In genomic region chr7:33129806-33130153, GRCh38 we compare ENCODE assay signal across 8 cellular contexts. TPM values are rescaled to one million over a fixed set of nuclear protein-coding genes. Genes with fewer than 3 reads are reported as not detected.
A peak's percentile ranks its signal among the peaks of the same experiment; 100 is the strongest.
DNase-seq lines count a peak whose midpoint lies in the region; ATAC-seq, FAIRE-seq and TF ChIP-seq lines count a peak whose summit lies in the region.

No MANE protein-coding gene starts in this region.

- peak overlapping the region; percentile 89 for H3K4me2 ChIP-seq in astrocyte (ENCODE audit: low read length)

- H3K27ac ChIP-seq in astrocyte (ENCODE audit: low read depth, low read length) = peak overlapping the region; percentile 78
- H3K27ac ChIP-seq in kidney (ENCODE audit: low read depth in 2 of 2, low read length in 2 of 2) = peak overlapping the region in 1 of 2 donors; percentile 91

- no peak for FAIRE-seq in astrocyte (lab: Jason Lieb, UNC)
- no peak for FAIRE-seq in kidney (lab: Jason Lieb, UNC)

- H3K36me3 ChIP-seq in BE2C (no peaks in the 10 kb centered on the region), astrocyte (ENCODE audit: insufficient read depth, low read length) (no peaks in the 10 kb centered on the region), kidney (ENCODE audit: control insufficient read depth in 1 of 2, insufficient read depth in 2 of 2, low read length in 2 of 2) (no peaks in the 10 kb centered on the region)

- ATAC-seq in HG03354 (IDR thresholded peaks at IDR 0.05; ENCODE audit: poor library complexity, severe bottlenecking, unreplicated experiment) (peak; percentile 3), HG02610 (IDR thresholded peaks at IDR 0.05; ENCODE audit: unreplicated experiment) (no peak)

- peak overlapping the region; percentile 98 for H2AFZ ChIP-seq in astrocyte (ENCODE audit: low read depth, low read length)

- H3K9ac ChIP-seq in astrocyte (ENCODE audit: low read length) = peak overlapping the region; percentile 81
- peak overlapping the region; percentile 37 to 79 for H3K9ac ChIP-seq in kidney (ENCODE audit: low read length in 2 of 2)

- in situ Hi-C loops in ACHN (cut with HindIII; ENCODE audit: low pct_ligation_motif_present, low pct_unique_long_range_greater_than_20kb, low sequenced_read_pairs) = no loop called here

- TF ChIP-seq CTCF in BE2C (IDR thresholded peaks at IDR 0.05; ENCODE audit: low read depth, low read length) (no peak), astrocyte (IDR thresholded peaks at IDR 0.05; ENCODE audit: insufficient read depth, low read depth, low read length) (no peak), kidney (IDR thresholded peaks at IDR 0.05; ENCODE audit: borderline replicate concordance, extremely low read depth, insufficient read depth) (no peak)

- H3K9me3 ChIP-seq in BE2C = no peaks in the 10 kb centered on the region; the same call in 1 of the 2 replicates
- H3K9me3 ChIP-seq in astrocyte (ENCODE audit: insufficient read depth, low read depth, low read length) = no peaks in the 10 kb centered on the region
- no peaks in the 10 kb centered on the region for H3K9me3 ChIP-seq in kidney (ENCODE audit: control insufficient read depth in 1 of 2, low read length in 2 of 2)

- H3K4me1 ChIP-seq in BE2C = no peaks in the 10 kb centered on the region
- H3K4me1 ChIP-seq in astrocyte (ENCODE audit: insufficient read depth, low read length) = peaks cover 6% of the 10 kb centered on the region
- peaks cover 8 to 11% of the 10 kb centered on the region in 2 donors for H3K4me1 ChIP-seq in kidney (ENCODE audit: control insufficient read depth in 1 of 2, insufficient read depth in 1 of 2, low read depth in 1 of 2, low read length in 2 of 2)

- no peaks in the 10 kb centered on the region for H3K36me3 Mint-ChIP-seq in astrocyte (ENCODE audit: low read depth, unreplicated experiment)

- DNase-seq in BE2C (no peak), astrocyte (ENCODE audit: low read depth) (no peak), kidney (no peak), superior temporal gyrus (ENCODE audit: extremely low spot score) (peak; percentile 53), cortex of kidney (lab: John Stamatoyannopoulos, UW) (no peak), ACHN (no peak)

- 0 out of 2 replicates have a peak, but pooled peaks cover 2% of the 10 kb centered on the region for H3K27me3 ChIP-seq in BE2C
- no peaks in the 10 kb centered on the region for H3K27me3 ChIP-seq in astrocyte (ENCODE audit: insufficient read depth, low read length)

- H3K4me3 ChIP-seq in BE2C (ENCODE audit: low read depth, low read length) (peak overlapping the region; percentile 86), astrocyte (ENCODE audit: insufficient read depth, low read depth, low read length) (peak overlapping the region; percentile 92), kidney (ENCODE audit: low read length in 2 of 2) (peak overlapping the region; percentile 89 to 98)

- peak overlapping the region; percentile 72 for H3K27ac Mint-ChIP-seq in astrocyte (ENCODE audit: unreplicated experiment)

- H3K9me3 Mint-ChIP-seq in astrocyte (ENCODE audit: unreplicated experiment) = no peaks in the 10 kb centered on the region

- intact Hi-C loops in kidney (cut with DNase I) = no loop called here

- peaks cover 2% of the 10 kb centered on the region for H3K79me2 ChIP-seq in astrocyte (ENCODE audit: insufficient read depth, low read length)

- peak overlapping the region; percentile 99 for H3K4me3 Mint-ChIP-seq in astrocyte (ENCODE audit: unreplicated experiment)

- no peaks in the 10 kb centered on the region for H3K27me3 Mint-ChIP-seq in astrocyte (ENCODE audit: low read depth, unreplicated experiment)

- no peaks in the 10 kb centered on the region for H4K20me1 ChIP-seq in astrocyte (ENCODE audit: insufficient read depth, low read length)

- H3K4me1 Mint-ChIP-seq in astrocyte (ENCODE audit: low read depth, unreplicated experiment) = peaks cover 1% of the 10 kb centered on the region

RNA-seq across cellular contexts. Expression of gene BBS9, which starts 0.4 kb away (rescaled TPM):
- polyA plus RNA-seq in BE2C (2012; ENCODE audit: insufficient read depth, insufficient read length, low read depth) = 3.4 TPM
- total RNA-seq in astrocyte (25.1 and 25.3 TPM in 2 replicates), kidney (23.4 TPM)
- 9.0 TPM for polyA plus RNA-seq in kidney (ENCODE audit: insufficient read depth, low read depth, low replicate concordance)

RNA-seq across cellular contexts. Expression of gene RP9, which starts 20.6 kb away (rescaled TPM):
- 73.0 TPM for polyA plus RNA-seq in BE2C (2012; ENCODE audit: insufficient read depth, insufficient read length, low read depth)
- total RNA-seq in astrocyte (16.5 and 17.8 TPM in 2 replicates), kidney (11.3 TPM)
- polyA plus RNA-seq in kidney (ENCODE audit: insufficient read depth, low read depth, low replicate concordance) = 26.1 TPM
